1 cellular context compared by ENCODE assay signal in the genomic region with DNA sequence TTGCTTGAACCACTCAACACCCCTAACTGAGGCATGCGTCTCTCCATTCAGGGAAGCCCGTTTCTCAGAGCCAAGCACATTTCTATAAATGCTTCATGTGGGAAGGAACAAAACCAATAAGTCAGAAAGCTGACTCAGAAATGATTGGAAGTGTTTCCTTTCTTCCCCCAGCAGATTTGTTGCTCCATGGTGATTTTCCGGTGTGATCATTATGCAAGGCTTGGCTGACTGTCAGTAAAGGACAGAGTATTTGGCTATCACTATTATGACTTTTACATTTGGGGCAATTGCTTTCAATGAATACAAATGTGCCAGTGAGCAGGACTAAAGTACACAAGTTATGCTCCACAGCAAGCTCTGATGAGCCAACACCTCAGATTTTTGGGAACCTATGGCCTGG.
TF ChIP-seq lines count a peak whose summit lies in the region.

No MANE protein-coding gene starts in this region.

TF ChIP-seq in IMR-90, 13 proteins besides CTCF, POLR2A, EP300 and RAD21 (continued from another document):
- TF ChIP-seq, protein P1, sequence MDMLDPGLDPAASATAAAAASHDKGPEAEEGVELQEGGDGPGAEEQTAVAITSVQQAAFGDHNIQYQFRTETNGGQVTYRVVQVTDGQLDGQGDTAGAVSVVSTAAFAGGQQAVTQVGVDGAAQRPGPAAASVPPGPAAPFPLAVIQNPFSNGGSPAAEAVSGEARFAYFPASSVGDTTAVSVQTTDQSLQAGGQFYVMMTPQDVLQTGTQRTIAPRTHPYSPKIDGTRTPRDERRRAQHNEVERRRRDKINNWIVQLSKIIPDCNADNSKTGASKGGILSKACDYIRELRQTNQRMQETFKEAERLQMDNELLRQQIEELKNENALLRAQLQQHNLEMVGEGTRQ (IDR thresholded peaks at IDR 0.05; ENCODE audit: low read depth, low read length) = no peak
- TF ChIP-seq RCOR1 (IDR thresholded peaks at IDR 0.05; ENCODE audit: insufficient replicate concordance, low read length) = no peak
- no peak for TF ChIP-seq MAZ (IDR thresholded peaks at IDR 0.05; ENCODE audit: borderline replicate concordance, low read depth, low read length)
- no peak for TF ChIP-seq MXI1 (IDR thresholded peaks at IDR 0.05; ENCODE audit: borderline replicate concordance, low read depth, low read length)
- no peak for TF ChIP-seq NFE2L2 (IDR thresholded peaks at IDR 0.05; ENCODE audit: low read depth, low read length)
- TF ChIP-seq CHD1 (IDR thresholded peaks at IDR 0.05; ENCODE audit: low read depth, low read length) = no peak
- TF ChIP-seq, protein P2, sequence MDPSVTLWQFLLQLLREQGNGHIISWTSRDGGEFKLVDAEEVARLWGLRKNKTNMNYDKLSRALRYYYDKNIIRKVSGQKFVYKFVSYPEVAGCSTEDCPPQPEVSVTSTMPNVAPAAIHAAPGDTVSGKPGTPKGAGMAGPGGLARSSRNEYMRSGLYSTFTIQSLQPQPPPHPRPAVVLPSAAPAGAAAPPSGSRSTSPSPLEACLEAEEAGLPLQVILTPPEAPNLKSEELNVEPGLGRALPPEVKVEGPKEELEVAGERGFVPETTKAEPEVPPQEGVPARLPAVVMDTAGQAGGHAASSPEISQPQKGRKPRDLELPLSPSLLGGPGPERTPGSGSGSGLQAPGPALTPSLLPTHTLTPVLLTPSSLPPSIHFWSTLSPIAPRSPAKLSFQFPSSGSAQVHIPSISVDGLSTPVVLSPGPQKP (IDR thresholded peaks at IDR 0.05; ENCODE audit: borderline replicate concordance, low read depth, low read length) = no peak
- no peak for TF ChIP-seq SMC3 (IDR thresholded peaks at IDR 0.05; ENCODE audit: low read depth, low read length)
